8 cellular contexts compared by ENCODE assay signal in genomic region chr2:30146337-30147195, GRCh38. TPM values are rescaled to one million over a fixed set of nuclear protein-coding genes. Genes with fewer than 3 reads are reported as not detected.
DNase-seq lines count a peak whose midpoint lies in the region; ATAC-seq and TF ChIP-seq lines count a peak whose summit lies in the region.

YPEL5 (plus strand) TSS chr2:30147007; CDS start chr2:30156652, 9,645 bp downstream.

- peak within 1 kb of the TSS; percentile 84 for H3K27ac ChIP-seq in C4-2B

- H3K4me1 Mint-ChIP-seq in dendritic cell treated with granulocyte-macrophage colony-stimulating factor and Interleukin-4, amounts not matched to agents 40 ng/mL and 50 ng/mL, for 4 days (ENCODE audit: low read depth): peaks cover 29% of the 10 kb centered on the region

- peaks cover 35% of the 10 kb centered on the region for H3K36me3 Mint-ChIP-seq in dendritic cell treated with granulocyte-macrophage colony-stimulating factor and Interleukin-4, amounts not matched to agents 40 ng/mL and 50 ng/mL, for 4 days (ENCODE audit: low read depth)

- peak within 1 kb of the TSS; percentile 93 for H3K27ac Mint-ChIP-seq in dendritic cell treated with granulocyte-macrophage colony-stimulating factor and Interleukin-4, amounts not matched to agents 40 ng/mL and 50 ng/mL, for 4 days

- H3K27me3 Mint-ChIP-seq in dendritic cell treated with granulocyte-macrophage colony-stimulating factor and Interleukin-4, amounts not matched to agents 40 ng/mL and 50 ng/mL, for 4 days: no peaks in the 10 kb centered on the region

- DNase-seq in NCI-H774 (lab: John Stamatoyannopoulos, UW): peak; percentile 98
- DNase-seq in activated CD4-positive, alpha-beta T cell treated with anti-CD3 and anti-CD28 coated beads, Interleukin-2, amount 50 U/mL, for 4 hours: peak; percentile 99
- DNase-seq in left lobe of liver (ENCODE audit: low spot score): peak; percentile 99
- DNase-seq in stimulated activated CD4-positive, alpha-beta T cell treated with anti-CD3 and anti-CD28 coated beads, Interleukin-2, amount 100 ng/mL, for 4 hours (ENCODE audit: low read depth): peak; percentile 99

- peak; percentile 95 for ATAC-seq in GM19395 (IDR thresholded peaks at IDR 0.05; ENCODE audit: unreplicated experiment)
- ATAC-seq in HG03565 (IDR thresholded peaks at IDR 0.05; ENCODE audit: unreplicated experiment): peak; percentile 90
- peak; percentile 92 for ATAC-seq in left lobe of liver

- intact Hi-C loops in dendritic cell treated with granulocyte-macrophage colony-stimulating factor and Interleukin-4, amounts not matched to agents 40 ng/mL and 50 ng/mL, for 4 days (cut with micrococcal nuclease): no loop called here

- no peaks in the 10 kb centered on the region for H3K9me3 Mint-ChIP-seq in dendritic cell treated with granulocyte-macrophage colony-stimulating factor and Interleukin-4, amounts not matched to agents 40 ng/mL and 50 ng/mL, for 4 days

- peak within 1 kb of the TSS; percentile 75 for H3K4me3 Mint-ChIP-seq in dendritic cell treated with granulocyte-macrophage colony-stimulating factor and Interleukin-4, amounts not matched to agents 40 ng/mL and 50 ng/mL, for 4 days

- no peak for TF ChIP-seq CTCF in C4-2B (conservative IDR thresholded peaks at IDR 0.05)

RNA-seq across cellular contexts. Expression of gene YPEL5, which starts in this region (rescaled TPM):
- 33.5 TPM for total RNA-seq in left lobe of liver

Comparison
In these comparisons a context has a peak if more than half of its experiments do, and no peak if none do; other contexts are left out.
1. Peak in every context shown above with its lines: DNase-seq, ATAC-seq and H3K27ac ChIP-seq.